Comparison of ENCODE assay signal across 1 cellular context in genomic region chr9:77432053-77432452, GRCh38.
TF ChIP-seq lines count a peak whose summit lies in the region.

No MANE protein-coding gene starts in this region.

TF ChIP-seq in HepG2, 621 proteins besides CTCF, POLR2A, EP300 and RAD21 (continued from another document):
- TF ChIP-seq TFE3 (CRISPR knock-in tag; IDR thresholded peaks at IDR 0.05) (no peak), ZNF207 (IDR thresholded peaks at IDR 0.05; ENCODE audit: borderline replicate concordance) (no peak), PRMT3 (CRISPR knock-in tag; IDR thresholded peaks at IDR 0.05; ENCODE audit: borderline replicate concordance, low read depth) (no peak)
TF ChIP-seq in HepG2: peak in this region for 0.
